Comparison of ENCODE assay signal across 8 cellular contexts in genomic region chr6:3068329-3069223, GRCh38. TPM values are rescaled to one million over a fixed set of nuclear protein-coding genes. Genes with fewer than 3 reads are reported as not detected.
DNase-seq lines count a peak whose midpoint lies in the region; FAIRE-seq and TF ChIP-seq lines count a peak whose summit lies in the region.

RIPK1 (plus strand) TSS chr6:3068494; CDS start chr6:3076824, 8,330 bp downstream.

- peak; percentile 79 for DNase-seq in GF-D8 (lab: John Stamatoyannopoulos, UW)
- peak; percentile 93 for DNase-seq in H54 (ENCODE audit: insufficient read length, low spot score)
- DNase-seq in LoVo (ENCODE audit: low spot score) = peak; percentile 93
- DNase-seq in SJSA1 (ENCODE audit: low read depth in 1 of 2, low spot score in 2 of 2) = peak; percentile 94 to 95
- peak; percentile 83 to 95 (median 90) for DNase-seq in activated naive CD4-positive, alpha-beta T cell (lab: John Stamatoyannopoulos, UW)
- DNase-seq in foreskin melanocyte = peak; percentile 79
- DNase-seq in superior temporal gyrus (ENCODE audit: extremely low spot score) = peak; percentile 91

- H3K27me3 ChIP-seq in SJSA1 (replicated peaks) (no peaks in the 10 kb centered on the region), neutrophil (no peaks in the 10 kb centered on the region)

- H3K27ac ChIP-seq in SJSA1 (peak within 1 kb of the TSS; percentile 96), neutrophil (peak within 1 kb of the TSS; percentile 100)

- peaks cover 7% of the 10 kb centered on the region; the same call in 1 of the 2 replicates for H3K4me1 ChIP-seq in SJSA1 (replicated peaks)
- peaks cover 47 to 64% of the 10 kb centered on the region in 2 experiments for H3K4me1 ChIP-seq in neutrophil (ENCODE audit: control insufficient read depth in 1 of 2, insufficient read depth in 1 of 2, low read depth in 1 of 2, low read length in 1 of 2)

- TF ChIP-seq POLR2A in H54 (IDR thresholded peaks at IDR 0.05; ENCODE audit: low read depth, low read length) = peak; percentile 68

- H3K9me3 ChIP-seq in SJSA1 (replicated peaks) (peaks cover 5% of the 10 kb centered on the region), neutrophil (no peaks in the 10 kb centered on the region)

- peak; percentile 77 for TF ChIP-seq CTCF in neutrophil (IDR thresholded peaks at IDR 0.05)

- H3K4me3 ChIP-seq in SJSA1 = peak within 1 kb of the TSS; percentile 95
- peak within 1 kb of the TSS; percentile 89 to 90 for H3K4me3 ChIP-seq in neutrophil (ENCODE audit: low read depth in 1 of 2, low read length in 1 of 2)

- FAIRE-seq in H54 (lab: Jason Lieb, UNC) = no peak

- H3K36me3 ChIP-seq in SJSA1 (peaks cover 25% of the 10 kb centered on the region), neutrophil (peaks cover 4% of the 10 kb centered on the region)

RNA-seq across cellular contexts. Expression of gene RIPK1, which starts in this region (rescaled TPM):
- 12.6 and 20.2 TPM in 2 replicates for total RNA-seq in SJSA1 (2014; rRNA removed; shearing (Covaris generic))

Comparison
In these comparisons a context has a peak if more than half of its experiments do, and no peak if none do; other contexts are left out.
1. Peak in every context shown above with its lines: DNase-seq, H3K4me3 ChIP-seq and H3K27ac ChIP-seq.